10 cellular contexts compared by ENCODE assay signal in the genomic region with DNA sequence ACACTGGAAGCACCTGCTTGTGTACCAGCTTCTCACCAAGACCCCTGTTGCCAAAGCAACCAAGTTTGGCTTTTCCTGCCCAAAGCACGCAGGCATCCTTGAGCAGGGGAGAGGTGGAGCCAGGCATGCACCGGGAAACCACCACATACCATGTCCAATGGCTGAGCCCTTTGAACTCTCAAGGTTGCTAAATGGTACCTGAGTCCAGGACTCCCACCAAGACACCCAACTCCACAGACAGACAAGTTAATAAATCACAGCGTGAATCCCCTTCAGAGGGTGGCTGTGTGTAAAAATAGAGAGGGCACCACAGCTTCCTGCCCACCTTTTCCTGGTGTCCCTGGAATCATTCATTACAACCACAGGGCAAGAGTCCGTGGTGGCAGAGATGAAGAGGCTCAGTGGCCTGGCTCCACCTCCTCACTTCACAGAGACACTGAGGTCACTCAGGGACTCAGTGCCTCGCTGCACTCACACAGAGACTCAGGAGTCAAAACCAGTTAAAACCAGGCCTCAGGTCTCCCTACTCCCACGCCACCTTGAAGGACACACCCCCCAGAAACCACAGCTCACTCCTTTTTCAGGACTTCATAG.
DNase-seq lines count a peak whose midpoint lies in the region; ATAC-seq and TF ChIP-seq lines count a peak whose summit lies in the region.
"Had no signal": no experiment of that assay in that cellular context is flagged by ENCODE, and none has a peak within 500 bp of the region (broad histone marks: within the 10 kb centered on the region; RNA-seq: fewer than 3 reads in every experiment).

No MANE protein-coding gene starts in this region.

- no peaks in the 10 kb centered on the region for H3K9me3 ChIP-seq in prostate gland

- H3K79me2 ChIP-seq in KMS-11 (ENCODE audit: insufficient read depth, low read depth), result no peaks in the 10 kb centered on the region

- no peaks in the 10 kb centered on the region for H3K36me3 Mint-ChIP-seq in activated CD4-positive, alpha-beta T cell treated with anti-CD3 and anti-CD28 coated beads, Interleukin-2, amount 10 ng/mL, durations not matched to agents 24 days and 14 days (ENCODE audit: low read depth)
- no peaks in the 10 kb centered on the region for H3K36me3 Mint-ChIP-seq in nephron progenitor cell (ENCODE audit: low read depth)

- H3K4me3 ChIP-seq in KMS-11 (IDR thresholded peaks at IDR 0.05; ENCODE audit: insufficient read depth, low read depth, low read length) (no peak overlapping the region), prostate gland (no peak overlapping the region)

- no peaks in the 10 kb centered on the region for H3K9me3 Mint-ChIP-seq in activated CD4-positive, alpha-beta T cell treated with anti-CD3 and anti-CD28 coated beads, Interleukin-2, amount 10 ng/mL, durations not matched to agents 24 days and 14 days
- no peaks in the 10 kb centered on the region for H3K9me3 Mint-ChIP-seq in nephron progenitor cell
- H3K9me3 Mint-ChIP-seq: effector memory CD8-positive, alpha-beta T cell had no signal

- H3K27me3 Mint-ChIP-seq in activated CD4-positive, alpha-beta T cell treated with anti-CD3 and anti-CD28 coated beads, Interleukin-2, amount 10 ng/mL, durations not matched to agents 24 days and 14 days, result peaks cover 11% of the 10 kb centered on the region
- peaks cover 8% of the 10 kb centered on the region for H3K27me3 Mint-ChIP-seq in nephron progenitor cell (ENCODE audit: low read depth, poor library complexity)

- 83% methylated on average over 6 of the region's 6 CpGs for WGBS in prostate gland

- H3K27ac ChIP-seq in KMS-11 (peak overlapping the region; percentile 70), prostate gland (no peak overlapping the region)

- TF ChIP-seq CTCF in KMS-11 (conservative IDR thresholded peaks at IDR 0.05; ENCODE audit: low read depth, low read length) (no peak), nephron progenitor cell (IDR thresholded peaks at IDR 0.05) (no peak), prostate gland (IDR thresholded peaks at IDR 0.05) (no peak)

- H3K4me1 ChIP-seq in KMS-11 (ENCODE audit: low read depth, poor library complexity, severe bottlenecking), result peaks cover 47% of the 10 kb centered on the region
- H3K4me1 ChIP-seq in prostate gland (replicated peaks), result no peaks in the 10 kb centered on the region

- ATAC-seq in GM21825 (IDR thresholded peaks at IDR 0.05; ENCODE audit: unreplicated experiment), result peak; percentile 70

- no peaks in the 10 kb centered on the region for H3K36me3 ChIP-seq in KMS-11 (ENCODE audit: insufficient read depth)
- H3K36me3 ChIP-seq in prostate gland, result no peaks in the 10 kb centered on the region

- peak overlapping the region; percentile 9; the same call in 1 of the 2 replicates for H3K9ac ChIP-seq in KMS-11

- peaks cover 21% of the 10 kb centered on the region for H3K4me1 Mint-ChIP-seq in activated CD4-positive, alpha-beta T cell treated with anti-CD3 and anti-CD28 coated beads, Interleukin-2, amount 10 ng/mL, durations not matched to agents 24 days and 14 days
- peaks cover 73% of the 10 kb centered on the region for H3K4me1 Mint-ChIP-seq in nephron progenitor cell

- H2AFZ ChIP-seq in KMS-11 (ENCODE audit: low read depth), result peak overlapping the region; percentile 51; the same call in 1 of the 2 replicates

- H3K4me2 ChIP-seq in KMS-11, result peak overlapping the region; percentile 67

- no peak for DNase-seq in activated CD4-positive, alpha-beta T cell treated with anti-CD3 and anti-CD28 coated beads, Interleukin-2, amount 10 ng/mL, durations not matched to agents 24 days and 14 days
- no peak for DNase-seq in activated CD4-positive, alpha-beta T cell treated with anti-CD3 and anti-CD28 coated beads, Interleukin-2, amount 50 U/mL, for 4 hours
- DNase-seq in stimulated activated CD4-positive, alpha-beta T cell treated with anti-CD3 and anti-CD28 coated beads, Interleukin-4, amount 100 ng/mL, for 24 hours, result peak; percentile 4
- DNase-seq in LoVo (ENCODE audit: low spot score) (no peak), nephron progenitor cell (no peak), prostate gland (ENCODE audit: low spot score) (no peak)
- DNase-seq: effector memory CD8-positive, alpha-beta T cell; T-helper 9 cell had no signal

- intact Hi-C loops in activated CD4-positive, alpha-beta T cell treated with anti-CD3 and anti-CD28 coated beads, Interleukin-2, amount 10 ng/mL, durations not matched to agents 24 days and 14 days (cut with micrococcal nuclease), result no loop called here
- intact Hi-C loops in prostate gland (cut with DNase I), result no loop called here

- no peak overlapping the region for H3K4me3 Mint-ChIP-seq in activated CD4-positive, alpha-beta T cell treated with anti-CD3 and anti-CD28 coated beads, Interleukin-2, amount 10 ng/mL, durations not matched to agents 24 days and 14 days
- no peak overlapping the region for H3K4me3 Mint-ChIP-seq in nephron progenitor cell

- peak overlapping the region; percentile 9 for H3K27ac Mint-ChIP-seq in activated CD4-positive, alpha-beta T cell treated with anti-CD3 and anti-CD28 coated beads, Interleukin-2, amount 10 ng/mL, durations not matched to agents 24 days and 14 days
- H3K27ac Mint-ChIP-seq in nephron progenitor cell, result no peak overlapping the region

- no peaks in the 10 kb centered on the region for H4K20me1 ChIP-seq in KMS-11 (ENCODE audit: insufficient read depth)

- H3K27me3 ChIP-seq in KMS-11 (ENCODE audit: insufficient read depth, low read depth) (no peaks in the 10 kb centered on the region), prostate gland (replicated peaks; ENCODE audit: insufficient read depth) (no peaks in the 10 kb centered on the region)

- TF ChIP-seq POLR2A in prostate gland (IDR thresholded peaks at IDR 0.05), result no peak
